ENCODE assay signal across 8 cellular contexts in the genomic region with DNA sequence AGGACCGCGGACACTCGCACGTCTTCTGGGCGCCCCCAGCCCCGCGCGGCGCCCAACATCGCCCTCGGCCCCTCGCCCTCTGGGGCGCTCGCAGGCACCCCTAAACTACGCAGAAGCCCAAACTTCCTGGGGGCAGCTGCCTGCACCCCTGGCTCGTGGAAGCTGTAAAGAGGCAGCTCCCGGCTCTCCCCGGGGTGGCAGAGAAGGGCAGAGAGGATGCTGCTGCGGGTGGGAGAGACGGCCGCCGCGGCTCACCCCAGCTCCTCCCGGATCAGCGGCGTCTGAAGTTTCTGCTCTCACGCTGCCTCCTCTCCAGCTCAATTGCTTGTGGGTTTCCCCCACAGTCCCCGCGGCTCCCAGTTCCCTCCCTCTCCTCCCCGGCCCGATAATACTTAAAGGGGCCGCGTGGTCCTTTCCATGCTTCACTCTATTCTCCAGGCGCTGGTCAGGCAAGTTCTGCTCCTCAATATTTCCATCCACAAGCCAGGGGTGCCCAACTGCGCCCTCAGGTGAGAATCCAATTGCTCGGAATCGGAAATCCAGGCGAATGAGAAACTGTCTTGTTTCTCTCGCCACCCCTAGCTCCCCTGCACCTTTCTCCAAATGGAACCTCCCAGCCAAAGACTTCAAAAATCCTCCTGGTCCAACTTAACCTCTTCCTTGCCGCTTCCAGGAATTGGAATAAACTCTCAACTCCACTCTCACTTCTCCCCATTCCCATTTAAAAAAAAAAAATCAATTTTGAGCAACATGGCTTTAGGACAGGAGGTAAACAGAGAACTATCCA.
DNase-seq lines count a peak whose midpoint lies in the region; ATAC-seq and TF ChIP-seq lines count a peak whose summit lies in the region.

No MANE protein-coding gene starts in this region.

- H3K9me3 ChIP-seq in ES-I3 (ENCODE audit: control insufficient read depth, insufficient read depth, low read length) (no peaks in the 10 kb centered on the region), cardiac muscle cell (ENCODE audit: low read depth) (no peaks in the 10 kb centered on the region)

- TF ChIP-seq CTCF in cardiac muscle cell (IDR thresholded peaks at IDR 0.05; ENCODE audit: low read depth, low read length), result no peak
- no peak for TF ChIP-seq CTCF in omental fat pad (IDR thresholded peaks at IDR 0.05)

- DNase-seq in NCI-H460 (ENCODE audit: extremely low read depth, low read depth) (peak; percentile 33), amniotic epithelial cell (ENCODE audit: low read depth) (peak; percentile 92), cardiac muscle cell (ENCODE audit: low read depth in 1 of 2, low spot score in 1 of 2) (peak; percentile 92 to 96), omental fat pad (ENCODE audit: low spot score) (peak; percentile 47)

- peaks cover 8% of the 10 kb centered on the region for H3K4me1 ChIP-seq in ES-I3 (ENCODE audit: insufficient read depth, low read length)
- H3K4me1 ChIP-seq in cardiac muscle cell (ENCODE audit: low read depth), result peaks cover 27% of the 10 kb centered on the region

- H3K9ac ChIP-seq in ES-I3 (ENCODE audit: low read depth, low read length), result peak overlapping the region; percentile 81

- no peaks in the 10 kb centered on the region for H3K36me3 ChIP-seq in ES-I3 (ENCODE audit: insufficient read depth, low read length)
- no peaks in the 10 kb centered on the region for H3K36me3 ChIP-seq in cardiac muscle cell

- H3K4me3 ChIP-seq in cardiac muscle cell, result peak overlapping the region; percentile 83

- peak overlapping the region; percentile 99 for H3K27ac ChIP-seq in cardiac muscle cell

- ATAC-seq in HG02840 (IDR thresholded peaks at IDR 0.05; ENCODE audit: low FRiP score, unreplicated experiment) (peak; percentile 59), omental fat pad (ENCODE audit: low FRiP score) (peak; percentile 86), GM18520 (IDR thresholded peaks at IDR 0.05; ENCODE audit: unreplicated experiment) (no peak), HG03135 (IDR thresholded peaks at IDR 0.05; ENCODE audit: unreplicated experiment) (no peak)

- no peaks in the 10 kb centered on the region for H3K27me3 ChIP-seq in cardiac muscle cell

Comparison
In these comparisons a context has a peak if more than half of its experiments do, and no peak if none do; other contexts are left out.
1. ATAC-seq: peak in HG02840 (single experiment) and omental fat pad (single experiment); none in GM18520 (single experiment) and HG03135 (single experiment).
2. DNase-seq: peak in every context shown above with its lines; median percentile 94 in cardiac muscle cell; 92 in amniotic epithelial cell; 47 in omental fat pad; 33 in NCI-H460.